1 cellular context compared by ENCODE assay signal in the genomic region with DNA sequence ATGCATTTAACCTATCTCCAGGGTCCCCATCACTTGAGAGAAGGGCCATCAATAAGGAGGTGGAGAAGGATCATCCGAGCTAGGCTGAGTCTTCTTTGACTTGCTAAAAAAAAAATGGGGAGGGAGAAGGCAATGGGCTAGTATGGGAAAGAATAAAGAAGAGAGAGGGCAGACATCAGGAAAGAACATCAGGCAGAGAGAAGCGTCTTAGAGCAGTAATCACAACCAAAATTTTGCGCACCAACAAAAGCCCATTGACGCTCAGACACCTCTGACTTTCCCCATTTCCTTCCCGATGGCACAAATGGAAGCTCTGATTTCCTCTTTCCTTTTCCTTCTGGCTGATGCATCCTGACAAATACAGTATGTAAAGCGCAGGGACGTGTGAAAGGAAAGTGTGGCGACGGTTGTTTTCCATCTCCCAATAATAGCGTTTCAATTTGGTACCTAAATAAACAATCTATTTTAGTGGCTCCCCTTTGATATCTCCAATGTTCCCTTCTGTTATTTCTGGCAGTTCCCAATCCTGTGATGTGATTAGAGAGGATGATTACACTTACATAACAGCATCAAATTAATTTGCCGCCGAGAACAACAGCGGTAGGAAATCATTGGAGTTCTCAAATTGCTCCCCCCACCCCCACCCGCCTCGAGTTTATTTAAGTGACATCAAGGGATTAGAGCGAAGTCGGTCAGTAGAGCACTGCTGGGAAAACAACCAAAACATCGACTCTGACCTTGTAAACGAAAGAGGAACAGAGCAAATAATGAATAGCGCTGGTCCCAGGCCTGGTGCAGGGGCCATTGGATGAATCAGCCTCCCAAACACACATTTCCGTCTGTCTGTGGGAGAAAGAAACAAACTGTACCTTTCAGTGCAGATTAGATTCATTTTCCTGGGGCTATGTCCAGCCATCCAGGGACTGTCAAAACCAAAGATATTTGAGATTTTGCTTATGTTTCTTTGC.
A peak's percentile ranks its signal among the peaks of the same experiment; 100 is the strongest.
TF ChIP-seq lines count a peak whose summit lies in the region.

No MANE protein-coding gene starts in this region.

TF ChIP-seq in HepG2, 621 proteins besides CTCF, POLR2A, EP300 and RAD21 (continued from another document and continues in another):
- TF ChIP-seq, protein P1, sequence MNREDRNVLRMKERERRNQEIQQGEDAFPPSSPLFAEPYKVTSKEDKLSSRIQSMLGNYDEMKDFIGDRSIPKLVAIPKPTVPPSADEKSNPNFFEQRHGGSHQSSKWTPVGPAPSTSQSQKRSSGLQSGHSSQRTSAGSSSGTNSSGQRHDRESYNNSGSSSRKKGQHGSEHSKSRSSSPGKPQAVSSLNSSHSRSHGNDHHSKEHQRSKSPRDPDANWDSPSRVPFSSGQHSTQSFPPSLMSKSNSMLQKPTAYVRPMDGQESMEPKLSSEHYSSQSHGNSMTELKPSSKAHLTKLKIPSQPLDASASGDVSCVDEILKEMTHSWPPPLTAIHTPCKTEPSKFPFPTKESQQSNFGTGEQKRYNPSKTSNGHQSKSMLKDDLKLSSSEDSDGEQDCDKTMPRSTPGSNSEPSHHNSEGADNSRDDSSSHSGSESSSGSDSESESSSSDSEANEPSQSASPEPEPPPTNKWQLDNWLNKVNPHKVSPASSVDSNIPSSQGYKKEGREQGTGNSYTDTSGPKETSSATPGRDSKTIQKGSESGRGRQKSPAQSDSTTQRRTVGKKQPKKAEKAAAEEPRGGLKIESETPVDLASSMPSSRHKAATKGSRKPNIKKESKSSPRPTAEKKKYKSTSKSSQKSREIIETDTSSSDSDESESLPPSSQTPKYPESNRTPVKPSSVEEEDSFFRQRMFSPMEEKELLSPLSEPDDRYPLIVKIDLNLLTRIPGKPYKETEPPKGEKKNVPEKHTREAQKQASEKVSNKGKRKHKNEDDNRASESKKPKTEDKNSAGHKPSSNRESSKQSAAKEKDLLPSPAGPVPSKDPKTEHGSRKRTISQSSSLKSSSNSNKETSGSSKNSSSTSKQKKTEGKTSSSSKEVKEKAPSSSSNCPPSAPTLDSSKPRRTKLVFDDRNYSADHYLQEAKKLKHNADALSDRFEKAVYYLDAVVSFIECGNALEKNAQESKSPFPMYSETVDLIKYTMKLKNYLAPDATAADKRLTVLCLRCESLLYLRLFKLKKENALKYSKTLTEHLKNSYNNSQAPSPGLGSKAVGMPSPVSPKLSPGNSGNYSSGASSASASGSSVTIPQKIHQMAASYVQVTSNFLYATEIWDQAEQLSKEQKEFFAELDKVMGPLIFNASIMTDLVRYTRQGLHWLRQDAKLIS (CRISPR knock-in tag; IDR thresholded peaks at IDR 0.05): no peak
- TF ChIP-seq RBAK (CRISPR knock-in tag; IDR thresholded peaks at IDR 0.05) (no peak), SP4 (CRISPR knock-in tag; IDR thresholded peaks at IDR 0.05) (no peak), PLRG1 (conservative IDR thresholded peaks at IDR 0.05) (no peak), HIVEP1 (CRISPR knock-in tag; IDR thresholded peaks at IDR 0.05) (no peak), ZSCAN21 (CRISPR knock-in tag; IDR thresholded peaks at IDR 0.05; ENCODE audit: borderline replicate concordance) (peak; percentile 51; the same call in 1 of the 2 replicates), NCOA5 (CRISPR knock-in tag; IDR thresholded peaks at IDR 0.05) (no peak), SMYD3 (CRISPR knock-in tag; IDR thresholded peaks at IDR 0.05) (no peak), ATF1 (CRISPR knock-in tag; IDR thresholded peaks at IDR 0.05) (0 out of 2 replicates have a peak, but pooled peaks have one; percentile 26), ZC3H13 (CRISPR knock-in tag; IDR thresholded peaks at IDR 0.05) (no peak), GATAD1 (CRISPR knock-in tag; IDR thresholded peaks at IDR 0.05) (no peak), PHF21A (CRISPR knock-in tag; IDR thresholded peaks at IDR 0.05) (peak; percentile 86), SMARCC2 (IDR thresholded peaks at IDR 0.05) (no peak), FOXK1 (CRISPR knock-in tag; IDR thresholded peaks at IDR 0.05; ENCODE audit: borderline replicate concordance, low read depth) (peak; percentile 93), NR2F2 (IDR thresholded peaks at IDR 0.05; ENCODE audit: borderline replicate concordance, low read depth) (peak; percentile 78; the same call in 1 of the 2 replicates), ZFP36 (IDR thresholded peaks at IDR 0.05; ENCODE audit: borderline replicate concordance, low read depth, low read length, partially characterized antibody) (no peak), BRD4 (CRISPR knock-in tag; IDR thresholded peaks at IDR 0.05) (no peak), MAFK (conservative IDR thresholded peaks at IDR 0.05 in 1 of 2, IDR thresholded peaks at IDR 0.05 in 1 of 2; ENCODE audit: low read length in 2 of 2) (0 out of 4 replicates have a peak, but pooled peaks of 1 of the 2 experiments have one; percentile 8), ZNF644 (CRISPR knock-in tag; IDR thresholded peaks at IDR 0.05; ENCODE audit: low read depth) (peak; percentile 74), RBFOX2 (IDR thresholded peaks at IDR 0.05; ENCODE audit: low read depth, low read length) (no peak)
- TF ChIP-seq, protein P2, sequence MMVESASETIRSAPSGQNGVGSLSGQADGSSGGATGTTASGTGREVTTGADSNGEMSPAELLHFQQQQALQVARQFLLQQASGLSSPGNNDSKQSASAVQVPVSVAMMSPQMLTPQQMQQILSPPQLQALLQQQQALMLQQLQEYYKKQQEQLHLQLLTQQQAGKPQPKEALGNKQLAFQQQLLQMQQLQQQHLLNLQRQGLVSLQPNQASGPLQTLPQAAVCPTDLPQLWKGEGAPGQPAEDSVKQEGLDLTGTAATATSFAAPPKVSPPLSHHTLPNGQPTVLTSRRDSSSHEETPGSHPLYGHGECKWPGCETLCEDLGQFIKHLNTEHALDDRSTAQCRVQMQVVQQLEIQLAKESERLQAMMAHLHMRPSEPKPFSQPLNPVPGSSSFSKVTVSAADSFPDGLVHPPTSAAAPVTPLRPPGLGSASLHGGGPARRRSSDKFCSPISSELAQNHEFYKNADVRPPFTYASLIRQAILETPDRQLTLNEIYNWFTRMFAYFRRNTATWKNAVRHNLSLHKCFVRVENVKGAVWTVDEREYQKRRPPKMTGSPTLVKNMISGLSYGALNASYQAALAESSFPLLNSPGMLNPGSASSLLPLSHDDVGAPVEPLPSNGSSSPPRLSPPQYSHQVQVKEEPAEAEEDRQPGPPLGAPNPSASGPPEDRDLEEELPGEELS (CRISPR knock-in tag; IDR thresholded peaks at IDR 0.05): peak; percentile 89; the same call in 1 of the 2 replicates
- TF ChIP-seq, protein P3, sequence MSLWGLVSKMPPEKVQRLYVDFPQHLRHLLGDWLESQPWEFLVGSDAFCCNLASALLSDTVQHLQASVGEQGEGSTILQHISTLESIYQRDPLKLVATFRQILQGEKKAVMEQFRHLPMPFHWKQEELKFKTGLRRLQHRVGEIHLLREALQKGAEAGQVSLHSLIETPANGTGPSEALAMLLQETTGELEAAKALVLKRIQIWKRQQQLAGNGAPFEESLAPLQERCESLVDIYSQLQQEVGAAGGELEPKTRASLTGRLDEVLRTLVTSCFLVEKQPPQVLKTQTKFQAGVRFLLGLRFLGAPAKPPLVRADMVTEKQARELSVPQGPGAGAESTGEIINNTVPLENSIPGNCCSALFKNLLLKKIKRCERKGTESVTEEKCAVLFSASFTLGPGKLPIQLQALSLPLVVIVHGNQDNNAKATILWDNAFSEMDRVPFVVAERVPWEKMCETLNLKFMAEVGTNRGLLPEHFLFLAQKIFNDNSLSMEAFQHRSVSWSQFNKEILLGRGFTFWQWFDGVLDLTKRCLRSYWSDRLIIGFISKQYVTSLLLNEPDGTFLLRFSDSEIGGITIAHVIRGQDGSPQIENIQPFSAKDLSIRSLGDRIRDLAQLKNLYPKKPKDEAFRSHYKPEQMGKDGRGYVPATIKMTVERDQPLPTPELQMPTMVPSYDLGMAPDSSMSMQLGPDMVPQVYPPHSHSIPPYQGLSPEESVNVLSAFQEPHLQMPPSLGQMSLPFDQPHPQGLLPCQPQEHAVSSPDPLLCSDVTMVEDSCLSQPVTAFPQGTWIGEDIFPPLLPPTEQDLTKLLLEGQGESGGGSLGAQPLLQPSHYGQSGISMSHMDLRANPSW (CRISPR knock-in tag; IDR thresholded peaks at IDR 0.05; ENCODE audit: borderline replicate concordance): no peak
- TF ChIP-seq, protein P4, sequence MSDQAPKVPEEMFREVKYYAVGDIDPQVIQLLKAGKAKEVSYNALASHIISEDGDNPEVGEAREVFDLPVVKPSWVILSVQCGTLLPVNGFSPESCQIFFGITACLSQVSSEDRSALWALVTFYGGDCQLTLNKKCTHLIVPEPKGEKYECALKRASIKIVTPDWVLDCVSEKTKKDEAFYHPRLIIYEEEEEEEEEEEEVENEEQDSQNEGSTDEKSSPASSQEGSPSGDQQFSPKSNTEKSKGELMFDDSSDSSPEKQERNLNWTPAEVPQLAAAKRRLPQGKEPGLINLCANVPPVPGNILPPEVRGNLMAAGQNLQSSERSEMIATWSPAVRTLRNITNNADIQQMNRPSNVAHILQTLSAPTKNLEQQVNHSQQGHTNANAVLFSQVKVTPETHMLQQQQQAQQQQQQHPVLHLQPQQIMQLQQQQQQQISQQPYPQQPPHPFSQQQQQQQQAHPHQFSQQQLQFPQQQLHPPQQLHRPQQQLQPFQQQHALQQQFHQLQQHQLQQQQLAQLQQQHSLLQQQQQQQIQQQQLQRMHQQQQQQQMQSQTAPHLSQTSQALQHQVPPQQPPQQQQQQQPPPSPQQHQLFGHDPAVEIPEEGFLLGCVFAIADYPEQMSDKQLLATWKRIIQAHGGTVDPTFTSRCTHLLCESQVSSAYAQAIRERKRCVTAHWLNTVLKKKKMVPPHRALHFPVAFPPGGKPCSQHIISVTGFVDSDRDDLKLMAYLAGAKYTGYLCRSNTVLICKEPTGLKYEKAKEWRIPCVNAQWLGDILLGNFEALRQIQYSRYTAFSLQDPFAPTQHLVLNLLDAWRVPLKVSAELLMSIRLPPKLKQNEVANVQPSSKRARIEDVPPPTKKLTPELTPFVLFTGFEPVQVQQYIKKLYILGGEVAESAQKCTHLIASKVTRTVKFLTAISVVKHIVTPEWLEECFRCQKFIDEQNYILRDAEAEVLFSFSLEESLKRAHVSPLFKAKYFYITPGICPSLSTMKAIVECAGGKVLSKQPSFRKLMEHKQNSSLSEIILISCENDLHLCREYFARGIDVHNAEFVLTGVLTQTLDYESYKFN (CRISPR knock-in tag; conservative IDR thresholded peaks at IDR 0.05): peak; percentile 93
- TF ChIP-seq, protein P5, sequence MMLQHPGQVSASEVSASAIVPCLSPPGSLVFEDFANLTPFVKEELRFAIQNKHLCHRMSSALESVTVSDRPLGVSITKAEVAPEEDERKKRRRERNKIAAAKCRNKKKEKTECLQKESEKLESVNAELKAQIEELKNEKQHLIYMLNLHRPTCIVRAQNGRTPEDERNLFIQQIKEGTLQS (CRISPR knock-in tag; IDR thresholded peaks at IDR 0.05): peak; percentile 63; the same call in 1 of the 2 replicates
- TF ChIP-seq, protein P6, sequence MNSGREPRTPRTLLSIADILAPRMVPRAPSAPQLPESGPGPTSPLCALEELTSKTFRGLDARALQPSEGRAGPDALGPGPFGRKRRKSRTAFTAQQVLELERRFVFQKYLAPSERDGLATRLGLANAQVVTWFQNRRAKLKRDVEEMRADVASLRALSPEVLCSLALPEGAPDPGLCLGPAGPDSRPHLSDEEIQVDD (CRISPR knock-in tag; IDR thresholded peaks at IDR 0.05; ENCODE audit: borderline replicate concordance): no peak
- TF ChIP-seq, protein P7, sequence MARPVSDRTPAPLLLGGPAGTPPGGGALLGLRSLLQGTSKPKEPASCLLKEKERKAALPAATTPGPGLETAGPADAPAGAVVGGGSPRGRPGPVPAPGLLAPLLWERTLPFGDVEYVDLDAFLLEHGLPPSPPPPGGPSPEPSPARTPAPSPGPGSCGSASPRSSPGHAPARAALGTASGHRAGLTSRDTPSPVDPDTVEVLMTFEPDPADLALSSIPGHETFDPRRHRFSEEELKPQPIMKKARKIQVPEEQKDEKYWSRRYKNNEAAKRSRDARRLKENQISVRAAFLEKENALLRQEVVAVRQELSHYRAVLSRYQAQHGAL (CRISPR knock-in tag; IDR thresholded peaks at IDR 0.05; ENCODE audit: not compliant biosample characterization): no peak
- TF ChIP-seq, protein P8, sequence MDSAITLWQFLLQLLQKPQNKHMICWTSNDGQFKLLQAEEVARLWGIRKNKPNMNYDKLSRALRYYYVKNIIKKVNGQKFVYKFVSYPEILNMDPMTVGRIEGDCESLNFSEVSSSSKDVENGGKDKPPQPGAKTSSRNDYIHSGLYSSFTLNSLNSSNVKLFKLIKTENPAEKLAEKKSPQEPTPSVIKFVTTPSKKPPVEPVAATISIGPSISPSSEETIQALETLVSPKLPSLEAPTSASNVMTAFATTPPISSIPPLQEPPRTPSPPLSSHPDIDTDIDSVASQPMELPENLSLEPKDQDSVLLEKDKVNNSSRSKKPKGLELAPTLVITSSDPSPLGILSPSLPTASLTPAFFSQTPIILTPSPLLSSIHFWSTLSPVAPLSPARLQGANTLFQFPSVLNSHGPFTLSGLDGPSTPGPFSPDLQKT (CRISPR knock-in tag; IDR thresholded peaks at IDR 0.05; ENCODE audit: borderline replicate concordance): no peak
- TF ChIP-seq, protein P9, sequence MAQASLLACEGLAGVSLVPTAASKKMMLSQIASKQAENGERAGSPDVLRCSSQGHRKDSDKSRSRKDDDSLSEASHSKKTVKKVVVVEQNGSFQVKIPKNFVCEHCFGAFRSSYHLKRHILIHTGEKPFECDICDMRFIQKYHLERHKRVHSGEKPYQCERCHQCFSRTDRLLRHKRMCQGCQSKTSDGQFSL (CRISPR knock-in tag; IDR thresholded peaks at IDR 0.05): no peak
- TF ChIP-seq, protein P10, sequence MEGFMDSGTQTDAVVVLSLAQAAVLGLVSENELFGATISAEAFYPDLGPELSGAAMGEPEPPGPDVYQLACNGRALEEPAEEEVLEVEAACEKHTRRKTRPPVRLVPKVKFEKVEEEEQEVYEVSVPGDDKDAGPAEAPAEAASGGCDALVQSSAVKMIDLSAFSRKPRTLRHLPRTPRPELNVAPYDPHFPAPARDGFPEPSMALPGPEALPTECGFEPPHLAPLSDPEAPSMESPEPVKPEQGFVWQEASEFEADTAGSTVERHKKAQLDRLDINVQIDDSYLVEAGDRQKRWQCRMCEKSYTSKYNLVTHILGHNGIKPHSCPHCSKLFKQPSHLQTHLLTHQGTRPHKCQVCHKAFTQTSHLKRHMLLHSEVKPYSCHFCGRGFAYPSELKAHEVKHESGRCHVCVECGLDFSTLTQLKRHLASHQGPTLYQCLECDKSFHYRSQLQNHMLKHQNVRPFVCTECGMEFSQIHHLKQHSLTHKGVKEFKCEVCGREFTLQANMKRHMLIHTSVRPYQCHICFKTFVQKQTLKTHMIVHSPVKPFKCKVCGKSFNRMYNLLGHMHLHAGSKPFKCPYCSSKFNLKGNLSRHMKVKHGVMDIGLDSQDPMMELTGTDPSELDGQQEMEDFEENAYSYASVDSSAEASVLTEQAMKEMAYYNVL (CRISPR knock-in tag; IDR thresholded peaks at IDR 0.05; ENCODE audit: borderline replicate concordance): 0 out of 2 replicates have a peak, but pooled peaks have one; percentile 61
- TF ChIP-seq, protein P11, sequence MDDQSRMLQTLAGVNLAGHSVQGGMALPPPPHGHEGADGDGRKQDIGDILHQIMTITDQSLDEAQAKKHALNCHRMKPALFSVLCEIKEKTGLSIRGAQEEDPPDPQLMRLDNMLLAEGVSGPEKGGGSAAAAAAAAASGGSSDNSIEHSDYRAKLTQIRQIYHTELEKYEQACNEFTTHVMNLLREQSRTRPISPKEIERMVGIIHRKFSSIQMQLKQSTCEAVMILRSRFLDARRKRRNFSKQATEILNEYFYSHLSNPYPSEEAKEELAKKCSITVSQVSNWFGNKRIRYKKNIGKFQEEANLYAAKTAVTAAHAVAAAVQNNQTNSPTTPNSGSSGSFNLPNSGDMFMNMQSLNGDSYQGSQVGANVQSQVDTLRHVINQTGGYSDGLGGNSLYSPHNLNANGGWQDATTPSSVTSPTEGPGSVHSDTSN (CRISPR knock-in tag; IDR thresholded peaks at IDR 0.05; ENCODE audit: borderline replicate concordance): no peak
